ENCODE assay signal across 8 cellular contexts in the genomic region with DNA sequence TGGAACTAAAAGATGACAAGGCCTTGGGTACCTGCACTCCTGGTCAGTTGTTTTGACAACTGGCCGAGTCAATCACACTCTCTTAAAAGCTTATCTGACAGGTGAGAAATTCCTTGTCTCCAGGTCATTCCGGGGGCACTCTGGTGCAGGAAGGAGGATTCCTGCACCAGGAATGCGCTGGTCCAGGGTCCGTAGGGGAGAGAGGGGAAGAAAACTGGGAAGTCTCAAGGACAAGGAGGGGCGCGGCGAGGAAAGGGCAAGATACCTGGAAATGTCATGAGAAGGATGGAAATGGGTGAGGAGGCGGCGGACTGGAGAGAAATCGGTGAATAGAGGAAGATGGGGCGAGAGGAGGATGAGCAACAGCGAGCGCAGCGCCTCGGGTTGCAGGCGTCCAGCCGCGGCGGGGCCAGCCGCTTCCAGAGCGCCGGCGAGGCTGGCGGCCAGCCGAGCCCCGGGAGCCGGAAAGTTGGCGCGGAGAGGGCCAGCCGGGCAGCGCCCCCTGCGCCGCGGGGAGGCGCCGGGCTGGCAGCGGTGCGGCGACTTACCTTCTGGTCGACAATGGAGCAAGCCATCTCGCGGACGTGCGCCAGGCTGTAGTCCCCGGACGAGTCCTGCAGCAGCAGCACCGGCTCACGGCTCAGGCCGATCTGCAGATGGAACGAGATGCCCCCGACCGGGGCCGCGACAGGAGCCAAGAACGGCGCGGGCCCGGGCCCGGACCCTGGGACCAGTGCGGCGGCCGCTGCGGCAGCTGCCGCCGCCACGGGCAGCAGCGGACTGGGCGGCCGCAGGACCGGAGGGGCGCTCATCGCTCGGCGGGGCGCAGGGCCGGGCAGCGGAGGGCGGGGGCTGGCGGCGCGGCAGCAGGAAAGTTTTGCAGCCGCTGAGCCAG. TPM values are rescaled to one million over a fixed set of nuclear protein-coding genes. Genes with fewer than 3 reads are reported as not detected.
DNase-seq lines count a peak whose midpoint lies in the region; ATAC-seq, FAIRE-seq and TF ChIP-seq lines count a peak whose summit lies in the region.

No MANE protein-coding gene starts in this region.

- no peaks in the 10 kb centered on the region for H3K36me3 ChIP-seq in HUES48 (ENCODE audit: control insufficient read depth, insufficient read depth, low read length)

- no peak overlapping the region for H3K27ac Mint-ChIP-seq in activated T-cell treated with anti-CD3 and anti-CD28 coated beads, Interleukin-2, amount 50 U/mL, for 72 hours
- peak overlapping the region; percentile 63 to 83 (median 83) for H3K27ac Mint-ChIP-seq in nephron

- H3K4me1 ChIP-seq in HUES48 (ENCODE audit: control insufficient read depth, insufficient read depth, low read length) = peaks cover 32% of the 10 kb centered on the region

- no peaks in the 10 kb centered on the region for H3K9me3 Mint-ChIP-seq in activated T-cell treated with anti-CD3 and anti-CD28 coated beads, Interleukin-2, amount 50 U/mL, for 72 hours
- no peaks in the 10 kb centered on the region for H3K9me3 Mint-ChIP-seq in nephron

- ATAC-seq in activated T-cell treated with anti-CD3 and anti-CD28 coated beads, Interleukin-2, amount 50 U/mL, for 72 hours (replicated peaks in 1 of 2) = peak in 1 of 2 donors; percentile 11

- H3K27me3 Mint-ChIP-seq in activated T-cell treated with anti-CD3 and anti-CD28 coated beads, Interleukin-2, amount 50 U/mL, for 72 hours (ENCODE audit: low read depth) = peaks cover 55% of the 10 kb centered on the region
- peaks cover 9% of the 10 kb centered on the region for H3K27me3 Mint-ChIP-seq in nephron (ENCODE audit: low read depth)

- peak overlapping the region; percentile 74 to 81 for H3K4me3 Mint-ChIP-seq in activated T-cell treated with anti-CD3 and anti-CD28 coated beads, Interleukin-2, amount 50 U/mL, for 72 hours
- peak overlapping the region; percentile 96 to 98 (median 98) for H3K4me3 Mint-ChIP-seq in nephron

- no peak for FAIRE-seq in GM19239 (lab: Jason Lieb, UNC)

- TF ChIP-seq CTCF in nephron (IDR thresholded peaks at IDR 0.05; ENCODE audit: unreplicated experiment in 3 of 3) = no peak

- peak overlapping the region; percentile 47 for H3K27ac ChIP-seq in HUES48 (ENCODE audit: low read depth, low read length)

- H3K4me1 Mint-ChIP-seq in activated T-cell treated with anti-CD3 and anti-CD28 coated beads, Interleukin-2, amount 50 U/mL, for 72 hours (ENCODE audit: low read depth) = peaks cover 9% of the 10 kb centered on the region
- H3K4me1 Mint-ChIP-seq in nephron = peaks cover 27% of the 10 kb centered on the region

- DNase-seq in C1 segment of cervical spinal cord (lab: John Stamatoyannopoulos, UW) = peak in 11 of 14 donors; percentile 32 to 82 (median 68)
- peak; percentile 38 for DNase-seq in GM19239 (ENCODE audit: insufficient read length, low spot score)
- no peak for DNase-seq in activated T-cell treated with anti-CD3 and anti-CD28 coated beads, Interleukin-2, amount 50 U/mL, for 72 hours
- peak; percentile 5 for DNase-seq in germinal center (ENCODE audit: low spot score)
- no peak for DNase-seq in activated gamma-delta T cell treated with Interleukin-2 at 50 U/mL for 16 hours
- DNase-seq in activated effector memory CD4-positive, alpha-beta T cell treated with anti-CD3 and anti-CD28 coated beads, Interleukin-2, amount 50 U/mL, for 16 hours = no peak

- peaks cover 52% of the 10 kb centered on the region for H3K27me3 ChIP-seq in HUES48 (ENCODE audit: control insufficient read depth, insufficient read depth, low read length)

- H3K9me3 ChIP-seq in HUES48 (ENCODE audit: control insufficient read depth, insufficient read depth, low read length) = no peaks in the 10 kb centered on the region

- H3K9ac ChIP-seq in HUES48 (ENCODE audit: low read depth, low read length) = peak overlapping the region; percentile 51; the same call in 1 of the 2 replicates

- H3K36me3 Mint-ChIP-seq in activated T-cell treated with anti-CD3 and anti-CD28 coated beads, Interleukin-2, amount 50 U/mL, for 72 hours (ENCODE audit: insufficient read depth in 2 of 2) = peaks cover 4 to 5% of the 10 kb centered on the region in 2 donors
- H3K36me3 Mint-ChIP-seq in nephron (ENCODE audit: low read depth) = no peaks in the 10 kb centered on the region

- peak overlapping the region; percentile 85 for H3K4me3 ChIP-seq in HUES48 (ENCODE audit: low read depth, low read length)

RNA-seq across cellular contexts. Expression of a gene that starts 0.7 kb away (rescaled TPM):
- not detected for total RNA-seq in activated T-cell treated with anti-CD3 and anti-CD28 coated beads, Interleukin-2, amount 50 U/mL, for 72 hours

Comparison
In these comparisons a context has a peak if more than half of its experiments do, and no peak if none do; other contexts are left out.
1. DNase-seq: peak in C1 segment of cervical spinal cord (11 of 14), GM19239 (single experiment) and germinal center (single experiment); none in activated T-cell treated with anti-CD3 and anti-CD28 coated beads, Interleukin-2, amount 50 U/mL, for 72 hours (0 of 2), activated gamma-delta T cell treated with Interleukin-2 at 50 U/mL for 16 hours (single experiment) and activated effector memory CD4-positive, alpha-beta T cell treated with anti-CD3 and anti-CD28 coated beads, Interleukin-2, amount 50 U/mL, for 16 hours (single experiment).